8 cellular contexts compared by ENCODE assay signal in the genomic region with DNA sequence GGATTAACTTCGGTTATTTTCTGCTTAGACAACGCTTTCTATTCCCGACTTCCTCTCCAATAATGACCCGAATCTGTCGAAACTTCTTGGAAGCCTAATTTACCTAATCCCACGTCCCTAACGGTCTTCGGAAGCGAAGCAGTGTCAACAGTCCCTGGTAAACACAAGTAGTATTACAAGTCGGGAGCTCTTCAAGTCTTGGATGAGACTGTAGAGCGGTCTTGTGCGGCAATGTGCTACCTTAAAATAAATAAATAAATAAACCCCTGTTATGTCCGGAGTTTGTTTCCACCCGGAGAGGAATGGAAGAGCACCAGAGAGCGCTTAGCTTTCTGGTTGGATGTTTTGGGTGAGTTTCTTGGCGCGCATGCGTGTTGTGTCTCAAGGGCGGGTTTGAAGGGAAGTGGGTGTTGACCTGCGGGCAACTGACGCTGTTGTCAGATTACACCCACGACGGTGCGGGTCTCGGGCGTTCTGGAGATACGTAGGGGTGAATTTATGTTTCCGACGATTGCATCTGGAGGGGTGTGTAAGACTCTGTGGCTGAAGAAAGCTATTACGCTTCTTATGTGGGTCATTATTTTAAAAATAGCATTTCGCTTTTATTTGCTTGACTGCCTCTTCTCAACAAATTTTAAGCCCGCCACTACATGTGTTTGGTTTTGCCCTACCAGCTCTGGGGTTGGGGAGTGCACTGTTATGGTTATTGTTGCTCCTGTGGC. TPM values are rescaled to one million over a fixed set of nuclear protein-coding genes. Genes with fewer than 3 reads are reported as not detected.
DNase-seq lines count a peak whose midpoint lies in the region; ATAC-seq and TF ChIP-seq lines count a peak whose summit lies in the region.

KIAA0586 (plus strand) TSS at position 431 of the 722 bp plus-strand sequence. CDS start 546 bp downstream, outside the sequence.
TIMM9 (minus strand) TSS at position 243 of the 722 bp plus-strand sequence. CDS start 15,586 bp downstream, outside the sequence.

- ATAC-seq in HG02870 (IDR thresholded peaks at IDR 0.05; ENCODE audit: unreplicated experiment): peak; percentile 89
- ATAC-seq in left cardiac atrium: peak; percentile 98
- ATAC-seq in upper lobe of right lung: peak; percentile 98

- no peaks in the 10 kb centered on the region for H3K9me3 ChIP-seq in upper lobe of right lung

- in situ Hi-C loops in GM13976 (cut with MboI; ENCODE audit: low sequenced_read_pairs, unreplicated experiment): no loop called here

- H3K4me3 ChIP-seq in upper lobe of right lung: peak within 1 kb of the TSS; percentile 92

- intact Hi-C loops in T-helper 1 cell treated with Interleukin-12 subunit alpha and Interleukin-12 subunit beta and Interleukin-4 antibody, amounts not matched to agents 30 ng/mL and 1 ng/mL, for 36 hours (cut with micrococcal nuclease): loop anchor here (1.0 to 10.0 kb wide), 15 partner anchors 32 to 1847 kb away; partner anchors contain the start of genes ACTR10, AP5M1, ARID4A and ARMH4
- intact Hi-C loops in left cardiac atrium (cut with DNase I): no loop called here
- intact Hi-C loops in posterior vena cava (cut with DNase I): no loop called here
- intact Hi-C loops in upper lobe of right lung (cut with DNase I): no loop called here

- H3K27me3 ChIP-seq in upper lobe of right lung: no peaks in the 10 kb centered on the region

- H3K36me3 ChIP-seq in upper lobe of right lung: peaks cover 14% of the 10 kb centered on the region

- peak within 1 kb of the TSS; percentile 97 for H3K27ac ChIP-seq in upper lobe of right lung

- peak; percentile 90 for DNase-seq in GM13976 (ENCODE audit: low spot score)
- DNase-seq in NCI-H146 treated with DMSO at 0.1 percent for 48 hours (lab: John Stamatoyannopoulos, UW; ENCODE audit: unreplicated experiment): peak; percentile 90
- peak; percentile 98 for DNase-seq in amniotic epithelial cell (ENCODE audit: low read depth)
- peak; percentile 97 for DNase-seq in left cardiac atrium
- peak; percentile 99 for DNase-seq in posterior vena cava (ENCODE audit: low spot score)
- DNase-seq in upper lobe of right lung: peak; percentile 97

- H3K4me1 ChIP-seq in upper lobe of right lung: peaks cover 16% of the 10 kb centered on the region

- TF ChIP-seq CTCF in GM13976 (IDR thresholded peaks at IDR 0.05; ENCODE audit: borderline replicate concordance, control extremely low read depth, extremely low read depth, insufficient read depth, missing control alignments) (no peak), upper lobe of right lung (IDR thresholded peaks at IDR 0.05) (no peak)

RNA-seq across cellular contexts. Expression of gene KIAA0586, which starts in this region (rescaled TPM):
- 23.4 and 26.9 TPM in 2 replicates for total RNA-seq in T-helper 1 cell treated with Interleukin-12 subunit alpha and Interleukin-12 subunit beta and Interleukin-4 antibody, amounts not matched to agents 30 ng/mL and 1 ng/mL, for 36 hours
- 10 to 100 TPM; 11.9 to 12.4 TPM for total RNA-seq in left cardiac atrium
- total RNA-seq in posterior vena cava: 10 to 100 TPM; 14.7 to 15.5 TPM
- total RNA-seq in upper lobe of right lung: 16.3 TPM

RNA-seq across cellular contexts. Expression of gene TIMM9, which starts in this region (rescaled TPM):
- total RNA-seq in T-helper 1 cell treated with Interleukin-12 subunit alpha and Interleukin-12 subunit beta and Interleukin-4 antibody, amounts not matched to agents 30 ng/mL and 1 ng/mL, for 36 hours: 38.8 and 40.7 TPM in 2 replicates
- 10 to 100 TPM; 22.6 to 35.1 TPM for total RNA-seq in left cardiac atrium
- 10 to 100 TPM; 28.4 to 30.7 TPM for total RNA-seq in posterior vena cava
- 24.9 TPM for total RNA-seq in upper lobe of right lung

Comparison
In these comparisons a context has a peak if more than half of its experiments do, and no peak if none do; other contexts are left out.
1. Peak in every context shown above with its lines: DNase-seq, ATAC-seq, H3K4me3 ChIP-seq and H3K27ac ChIP-seq.